16 cellular contexts compared by ENCODE assay signal in genomic region chr19:3406571-3407111, GRCh38. TPM values are rescaled to one million over a fixed set of nuclear protein-coding genes. Genes with fewer than 3 reads are reported as not detected.
DNase-seq lines count a peak whose midpoint lies in the region; ATAC-seq and TF ChIP-seq lines count a peak whose summit lies in the region.
"Had no signal": no experiment of that assay in that cellular context is flagged by ENCODE, and none has a peak within 500 bp of the region (broad histone marks: within the 10 kb centered on the region; RNA-seq: fewer than 3 reads in every experiment).

No MANE protein-coding gene starts in this region.

- POLR2A ChIA-PET in WTC11 (lab: Charles Lee) = interaction anchor here (0.6 kb wide), 1 partner anchor 120 kb away, joined by 3 read pairs; no protein-coding TSS in a partner anchor
- POLR2A ChIA-PET in naive thymus-derived CD4-positive, alpha-beta T cell (lab: Charles Lee) = no interaction called here

- peak overlapping the region; percentile 95 to 100 (median 99) for H3K27ac ChIP-seq in esophagus muscularis mucosa (replicated peaks in 1 of 4)
- peak overlapping the region; percentile 99 to 100 for H3K27ac ChIP-seq in prostate gland
- peak overlapping the region in 3 of 4 donors; percentile 73 to 100 (median 100) for H3K27ac ChIP-seq in tibial nerve
- no peak overlapping the region for H3K27ac ChIP-seq in naive thymus-derived CD4-positive, alpha-beta T cell (ENCODE audit: low read depth, low read length)
- H3K27ac ChIP-seq: foreskin keratinocyte had no signal

- H3K36me3 Mint-ChIP-seq in WTC11 (no peaks in the 10 kb centered on the region), mesothelial cell of epicardium (peaks cover 3% of the 10 kb centered on the region), natural killer cell (no peaks in the 10 kb centered on the region)
- peaks cover 0 to 27% (median 5%) of the 10 kb centered on the region in 5 donors for H3K36me3 Mint-ChIP-seq in naive thymus-derived CD4-positive, alpha-beta T cell

- TF ChIP-seq EP300 in esophagus muscularis mucosa (IDR thresholded peaks at IDR 0.05) = no peak
- TF ChIP-seq EP300 in tibial nerve (IDR thresholded peaks at IDR 0.05) = no peak

- ATAC-seq in WTC11 (no peak), natural killer cell (no peak)
- no peak for ATAC-seq in naive thymus-derived CD4-positive, alpha-beta T cell
- ATAC-seq: activated CD4-positive, CD25-positive, alpha-beta regulatory T cell treated with anti-CD3 and anti-CD28 coated beads, Interleukin-2, amount 50 U/mL, for 24 hours; activated naive CD8-positive, alpha-beta T cell treated with anti-CD3 and anti-CD28 coated beads, Interleukin-2, amount 50 U/mL, for 24 hours; foreskin keratinocyte had no signal

- no peak for TF ChIP-seq CTCF in WTC11 (IDR thresholded peaks at IDR 0.05)
- no peak for TF ChIP-seq CTCF in esophagus muscularis mucosa (IDR thresholded peaks at IDR 0.05)
- TF ChIP-seq CTCF in prostate gland (IDR thresholded peaks at IDR 0.05) = no peak
- TF ChIP-seq CTCF in tibial nerve (IDR thresholded peaks at IDR 0.05) = no peak
- no peak for TF ChIP-seq CTCF in mesothelial cell of epicardium (IDR thresholded peaks at IDR 0.05; ENCODE audit: unreplicated experiment)
- TF ChIP-seq CTCF in natural killer cell (IDR thresholded peaks at IDR 0.05) = no peak

- H3K36me3 ChIP-seq in esophagus muscularis mucosa = peaks cover 0 to 5% (median 4%) of the 10 kb centered on the region in 4 donors
- no peaks in the 10 kb centered on the region for H3K36me3 ChIP-seq in prostate gland
- H3K36me3 ChIP-seq in tibial nerve = peaks cover 0 to 7% (median 0%) of the 10 kb centered on the region in 3 donors
- H3K36me3 ChIP-seq in naive thymus-derived CD4-positive, alpha-beta T cell (ENCODE audit: control insufficient read depth in 2 of 3, insufficient read depth in 3 of 3, low read length in 3 of 3) = peaks cover 0 to 9% (median 0%) of the 10 kb centered on the region in 3 experiments

- H3K4me1 ChIP-seq in esophagus muscularis mucosa = peaks cover 66 to 100% (median 99%) of the 10 kb centered on the region in 4 donors
- peaks cover 26% of the 10 kb centered on the region for H3K4me1 ChIP-seq in prostate gland (replicated peaks)
- peaks cover 0 to 85% (median 37%) of the 10 kb centered on the region in 4 donors for H3K4me1 ChIP-seq in tibial nerve
- H3K4me1 ChIP-seq in naive thymus-derived CD4-positive, alpha-beta T cell (ENCODE audit: control insufficient read depth in 2 of 2, insufficient read depth in 2 of 2, low read length in 2 of 2) = no peaks in the 10 kb centered on the region

- H3K27me3 Mint-ChIP-seq in WTC11 (ENCODE audit: low read depth) (peaks cover 6% of the 10 kb centered on the region), mesothelial cell of epicardium (ENCODE audit: low read depth) (peaks cover 15% of the 10 kb centered on the region), natural killer cell (ENCODE audit: low read depth in 2 of 2) (no peaks in the 10 kb centered on the region)
- no peaks in the 10 kb centered on the region for H3K27me3 Mint-ChIP-seq in naive thymus-derived CD4-positive, alpha-beta T cell
- H3K27me3 Mint-ChIP-seq: activated naive CD8-positive, alpha-beta T cell treated with anti-CD3 and anti-CD28 coated beads, Interleukin-2, amount 50 U/mL, for 24 hours; central memory CD8-positive, alpha-beta T cell had no signal

- H3K9me3 ChIP-seq in esophagus muscularis mucosa (no peaks in the 10 kb centered on the region), prostate gland (no peaks in the 10 kb centered on the region), tibial nerve (no peaks in the 10 kb centered on the region)
- no peaks in the 10 kb centered on the region for H3K9me3 ChIP-seq in naive thymus-derived CD4-positive, alpha-beta T cell (ENCODE audit: control insufficient read depth in 2 of 3, low read length in 3 of 3)

- CTCF ChIA-PET in WTC11 (lab: Charles Lee) = interaction anchor here (2.4 kb wide), 1 partner anchor 23 kb away, joined by 8 read pairs; no protein-coding TSS in a partner anchor
- CTCF ChIA-PET in naive thymus-derived CD4-positive, alpha-beta T cell (lab: Charles Lee) = no interaction called here

- no peaks in the 10 kb centered on the region for H3K27me3 ChIP-seq in esophagus muscularis mucosa
- H3K27me3 ChIP-seq in prostate gland (replicated peaks; ENCODE audit: insufficient read depth) = no peaks in the 10 kb centered on the region
- no peaks in the 10 kb centered on the region for H3K27me3 ChIP-seq in tibial nerve
- no peaks in the 10 kb centered on the region for H3K27me3 ChIP-seq in naive thymus-derived CD4-positive, alpha-beta T cell (ENCODE audit: control insufficient read depth in 2 of 2, insufficient read depth in 2 of 2, low read length in 2 of 2)
- H3K27me3 ChIP-seq: foreskin keratinocyte had no signal

- 64% methylated on average over 15 of the region's 15 CpGs for WGBS in esophagus muscularis mucosa
- 77% methylated on average over 15 of the region's 15 CpGs for WGBS in prostate gland
- WGBS in tibial nerve, 2 donors = 58 to 66% methylated on average over 15 of the region's 15 CpGs

- no peak for DNase-seq in WTC11 (ENCODE audit: low spot score)
- DNase-seq in esophagus muscularis mucosa (ENCODE audit: extremely low spot score) = no peak
- no peak for DNase-seq in prostate gland (ENCODE audit: low spot score)
- DNase-seq in tibial nerve (ENCODE audit: low spot score in 2 of 2) = no peak
- no peak for DNase-seq in naive thymus-derived CD4-positive, alpha-beta T cell
- no peak for DNase-seq in mesothelial cell of epicardium (ENCODE audit: low spot score in 2 of 2, unreplicated experiment in 2 of 2)
- DNase-seq in natural killer cell = no peak
- DNase-seq: activated naive CD8-positive, alpha-beta T cell treated with anti-CD3 and anti-CD28 coated beads, Interleukin-2, amount 50 U/mL, for 24 hours; foreskin keratinocyte; GF-D8; NCI-H1930; nephron progenitor cell; retina had no signal

- H3K4me3 Mint-ChIP-seq in WTC11 (no peak overlapping the region), mesothelial cell of epicardium (no peak overlapping the region), natural killer cell (no peak overlapping the region)
- no peak overlapping the region for H3K4me3 Mint-ChIP-seq in naive thymus-derived CD4-positive, alpha-beta T cell
- H3K4me3 Mint-ChIP-seq: activated naive CD8-positive, alpha-beta T cell treated with anti-CD3 and anti-CD28 coated beads, Interleukin-2, amount 50 U/mL, for 24 hours; central memory CD8-positive, alpha-beta T cell; nephron progenitor cell had no signal

- intact Hi-C loops in esophagus muscularis mucosa (cut with DNase I) (loop anchor here (10.0 kb wide), 1 partner anchor 72 kb away; no protein-coding TSS in a partner anchor), prostate gland (cut with DNase I) (loop anchor here (5.0 kb wide), 1 partner anchor 39 kb away; the partner anchor contains the start of gene NFIC), natural killer cell (cut with micrococcal nuclease) (no loop called here)
- intact Hi-C loops in naive thymus-derived CD4-positive, alpha-beta T cell (cut with micrococcal nuclease) = no loop called here

- no peak overlapping the region for H3K27ac Mint-ChIP-seq in WTC11
- H3K27ac Mint-ChIP-seq in naive thymus-derived CD4-positive, alpha-beta T cell = peak overlapping the region in 1 of 9 donors; percentile 67
- no peak overlapping the region for H3K27ac Mint-ChIP-seq in mesothelial cell of epicardium
- H3K27ac Mint-ChIP-seq in natural killer cell = no peak overlapping the region
- H3K27ac Mint-ChIP-seq: activated naive CD8-positive, alpha-beta T cell treated with anti-CD3 and anti-CD28 coated beads, Interleukin-2, amount 50 U/mL, for 24 hours; activated T-helper 2 cell treated with anti-CD3 and anti-CD28 coated beads, Interferon-gamma antibody, Interleukin-2, Interleukin-4, amounts not matched to agents 10 μg/mL and 5 μg/mL and 100 μg/mL, durations not matched to agents 14 hours and 24 hours and 36 hours; nephron progenitor cell had no signal

- TF ChIP-seq POLR2A in esophagus muscularis mucosa (IDR thresholded peaks at IDR 0.05; ENCODE audit: low read depth) (no peak), prostate gland (IDR thresholded peaks at IDR 0.05) (no peak), tibial nerve (IDR thresholded peaks at IDR 0.05) (no peak)

- H3K4me1 Mint-ChIP-seq in WTC11 = peaks cover 7% of the 10 kb centered on the region
- peaks cover 0 to 18% (median 5%) of the 10 kb centered on the region in 7 donors for H3K4me1 Mint-ChIP-seq in naive thymus-derived CD4-positive, alpha-beta T cell
- H3K4me1 Mint-ChIP-seq in mesothelial cell of epicardium = peaks cover 2% of the 10 kb centered on the region
- peaks cover 0 to 9% of the 10 kb centered on the region in 2 donors for H3K4me1 Mint-ChIP-seq in natural killer cell
- H3K4me1 Mint-ChIP-seq: activated naive CD8-positive, alpha-beta T cell treated with anti-CD3 and anti-CD28 coated beads, Interleukin-2, amount 50 U/mL, for 24 hours had no signal

- H3K4me3 ChIP-seq in esophagus muscularis mucosa (no peak overlapping the region), prostate gland (no peak overlapping the region), tibial nerve (no peak overlapping the region)
- H3K4me3 ChIP-seq in naive thymus-derived CD4-positive, alpha-beta T cell (ENCODE audit: low read length) = no peak overlapping the region

- peaks cover 4% of the 10 kb centered on the region; the same call in 1 of the 2 replicates for H3K9me3 Mint-ChIP-seq in WTC11
- peaks cover 0 to 4% (median 0%) of the 10 kb centered on the region in 11 donors for H3K9me3 Mint-ChIP-seq in naive thymus-derived CD4-positive, alpha-beta T cell
- peaks cover 5% of the 10 kb centered on the region for H3K9me3 Mint-ChIP-seq in mesothelial cell of epicardium
- H3K9me3 Mint-ChIP-seq in natural killer cell = no peaks in the 10 kb centered on the region
- H3K9me3 Mint-ChIP-seq: activated naive CD8-positive, alpha-beta T cell treated with anti-CD3 and anti-CD28 coated beads, Interleukin-2, amount 50 U/mL, for 24 hours; activated T-helper 2 cell treated with anti-CD3 and anti-CD28 coated beads, Interferon-gamma antibody, Interleukin-2, Interleukin-4, amounts not matched to agents 10 μg/mL and 5 μg/mL and 100 μg/mL, durations not matched to agents 14 hours and 24 hours and 36 hours; central memory CD8-positive, alpha-beta T cell; nephron progenitor cell had no signal

TF ChIP-seq in WTC11, 78 proteins besides CTCF, POLR2A, EP300 and RAD21 (continues in another document):
- 0 out of 2 replicates have a peak, but pooled peaks have one; percentile 46 for TF ChIP-seq GTF2I (CRISPR knock-in tag; conservative IDR thresholded peaks at IDR 0.05)

RNA-seq across cellular contexts. Expression of gene NFIC, which starts 40.3 kb away (rescaled TPM):
- total RNA-seq in WTC11 (2021) = 3.5 to 4.4 TPM (median 4.0 TPM) in 3 replicates
- total RNA-seq in esophagus muscularis mucosa = 100 to 1,000 TPM; 165 to 297 (median 211) TPM
- 100 to 1,000 TPM; 160 to 168 TPM for total RNA-seq in prostate gland
- total RNA-seq in tibial nerve = 100 to 1,000 TPM; 138 to 200 (median 160) TPM
- 10 to 100 TPM; 15.0 to 35.2 (median 33.1) TPM for total RNA-seq in naive thymus-derived CD4-positive, alpha-beta T cell
- polyA plus RNA-seq in naive thymus-derived CD4-positive, alpha-beta T cell = 10 to 100 TPM; 12.2 to 24.6 TPM
- 28.6 to 32.9 TPM (median 32.2 TPM) in 3 replicates for total RNA-seq in mesothelial cell of epicardium
- 10 to 100 TPM; 18.5 to 22.2 (median 20.6) TPM for total RNA-seq in natural killer cell

Comparison
In these comparisons a context has a peak if more than half of its experiments do, and no peak if none do; other contexts are left out.
1. intact Hi-C loops: an anchor here in esophagus muscularis mucosa (10.0 kb wide) and prostate gland (5.0 kb wide); none called in naive thymus-derived CD4-positive, alpha-beta T cell and natural killer cell.